In genomic region chr11:32510039-32510438, GRCh38 we compare ENCODE assay signal across 30 cellular contexts.
"Had no signal": no experiment of that assay in that cellular context is flagged by ENCODE, and none has a peak within 500 bp of the region (broad histone marks: within the 10 kb centered on the region; RNA-seq: fewer than 3 reads in every experiment).

No MANE protein-coding gene starts in this region.

- H3K36me3 ChIP-seq: left lung, pancreas, prostate gland, stomach, thyroid gland, transverse colon, upper lobe of left lung, vagina had no signal

- H3K27me3 ChIP-seq: pancreas, stomach, testis, thyroid gland, upper lobe of left lung, vagina had no signal

- H3K27ac Mint-ChIP-seq: immature natural killer cell; naive thymus-derived CD4-positive, alpha-beta T cell; natural killer cell treated with Interleukin-12 subunit alpha and Interleukin-12 subunit beta and Interleukin-15 and Interleukin-18, amount 100 ng/mL, for 72 hours; stimulated activated naive B cell treated with anti-CD40 and anti-IgM and Interleukin-4, amounts not matched to agents 10 μg/mL and 1 μg/mL and 100 μg/mL, for 72 hours had no signal

- H3K4me1 Mint-ChIP-seq: immature natural killer cell; stimulated activated naive B cell treated with anti-CD40 and anti-IgM and Interleukin-4, amounts not matched to agents 10 μg/mL and 1 μg/mL and 100 μg/mL, for 72 hours had no signal

- H3K36me3 Mint-ChIP-seq: immature natural killer cell; natural killer cell treated with Interleukin-12 subunit alpha and Interleukin-12 subunit beta and Interleukin-15 and Interleukin-18, amount 100 ng/mL, for 72 hours; stimulated activated naive B cell treated with anti-CD40 and anti-IgM and Interleukin-4, amounts not matched to agents 10 μg/mL and 1 μg/mL and 100 μg/mL, for 72 hours had no signal

- H3K4me3 Mint-ChIP-seq: immature natural killer cell; naive thymus-derived CD4-positive, alpha-beta T cell; natural killer cell treated with Interleukin-12 subunit alpha and Interleukin-12 subunit beta and Interleukin-15 and Interleukin-18, amount 100 ng/mL, for 72 hours; stimulated activated naive B cell treated with anti-CD40 and anti-IgM and Interleukin-4, amounts not matched to agents 10 μg/mL and 1 μg/mL and 100 μg/mL, for 72 hours had no signal

- H3K27ac ChIP-seq: left lung, pancreas, prostate gland, skin epidermis, stomach, testis, thyroid gland, transverse colon, upper lobe of left lung, vagina had no signal

- H3K4me3 ChIP-seq: left lung, lung, mucosa of descending colon, pancreas, prostate gland, skin epidermis, stomach, testis, thyroid gland, transverse colon, upper lobe of left lung, vagina had no signal

- H3K4me1 ChIP-seq: left lung, pancreas, prostate gland, stomach, thyroid gland, transverse colon, upper lobe of left lung, vagina had no signal

- DNase-seq: hypothalamus; immature natural killer cell; kidney; left colon; left lung; midbrain; mucosa of descending colon; naive thymus-derived CD4-positive, alpha-beta T cell; nucleus accumbens; pancreas; posterior cingulate gyrus; retina; right cardiac atrium; stimulated activated CD4-positive, alpha-beta T cell treated with anti-CD3 and anti-CD28 coated beads, Interleukin-12 subunit alpha, Interleukin-12 subunit beta, amount 100 ng/mL, for 4 hours; stimulated activated CD4-positive, alpha-beta T cell treated with anti-CD3 and anti-CD28 coated beads, Interleukin-15, amount 100 ng/mL, for 24 hours; stimulated activated CD4-positive, alpha-beta T cell treated with anti-CD3 and anti-CD28 coated beads, Interleukin-2, amount 100 ng/mL, for 24 hours; stimulated activated CD4-positive, alpha-beta T cell treated with anti-CD3 and anti-CD28 coated beads, Interleukin-4, amount 100 ng/mL, for 1 hour; stimulated activated naive B cell treated with anti-CD40 and anti-IgM and Interleukin-4, amounts not matched to agents 10 μg/mL and 1 μg/mL and 100 μg/mL, for 72 hours; stimulated activated naive CD8-positive, alpha-beta T cell treated with anti-CD3 and anti-CD28 coated beads, Interleukin-15, Interleukin-2, amounts not matched to agents 100 U/mL and 50 U/mL, for 24 hours; stomach; testis; thyroid gland; transverse colon; upper lobe of left lung had no signal

- ATAC-seq: left colon; left lung; mucosa of descending colon; naive thymus-derived CD4-positive, alpha-beta T cell; natural killer cell treated with Interleukin-12 subunit alpha and Interleukin-12 subunit beta and Interleukin-15 and Interleukin-18, amount 100 ng/mL, for 72 hours; pancreas; right cardiac atrium; sciatic nerve; stimulated activated naive B cell treated with anti-CD40 and anti-IgM and Interleukin-4, amounts not matched to agents 10 μg/mL and 1 μg/mL and 100 μg/mL, for 72 hours; stimulated activated naive CD8-positive, alpha-beta T cell treated with anti-CD3 and anti-CD28 coated beads, Interleukin-15, Interleukin-2, amounts not matched to agents 100 U/mL and 50 U/mL, for 24 hours had no signal

- H3K9me3 Mint-ChIP-seq: immature natural killer cell; naive thymus-derived CD4-positive, alpha-beta T cell; natural killer cell treated with Interleukin-12 subunit alpha and Interleukin-12 subunit beta and Interleukin-15 and Interleukin-18, amount 100 ng/mL, for 72 hours; stimulated activated naive B cell treated with anti-CD40 and anti-IgM and Interleukin-4, amounts not matched to agents 10 μg/mL and 1 μg/mL and 100 μg/mL, for 72 hours had no signal

- H3K9me3 ChIP-seq: left lung, mucosa of descending colon, pancreas, prostate gland, stomach, testis, thyroid gland, transverse colon, upper lobe of left lung, vagina had no signal
